In the genomic region with DNA sequence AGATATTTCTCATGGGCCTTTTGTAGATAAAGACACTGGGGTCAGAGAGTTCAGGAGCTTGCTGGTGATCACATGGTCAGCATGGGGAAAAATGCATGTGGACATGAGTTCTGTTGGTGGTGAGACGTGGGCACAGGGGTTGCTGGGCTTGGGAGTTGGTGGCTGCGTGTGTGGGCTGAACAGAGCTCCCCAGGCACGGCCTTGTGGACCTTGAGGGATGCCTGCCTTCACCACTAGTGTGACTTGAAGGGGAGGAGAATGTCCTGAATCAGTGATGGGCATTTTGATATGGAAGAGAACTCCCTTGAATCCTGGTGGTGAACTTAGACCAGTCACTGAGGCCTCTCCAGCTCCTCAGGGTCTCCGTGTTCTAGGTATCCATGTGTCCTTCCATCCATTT, we compare ENCODE assay signal across 25 cellular contexts.
DNase-seq lines count a peak whose midpoint lies in the region; ATAC-seq and TF ChIP-seq lines count a peak whose summit lies in the region.
"Had no signal": no experiment of that assay in that cellular context is flagged by ENCODE, and none has a peak within 500 bp of the region (broad histone marks: within the 10 kb centered on the region; RNA-seq: fewer than 3 reads in every experiment).

No MANE protein-coding gene starts in this region.

- H3K36me3 ChIP-seq in DOHH2 (ENCODE audit: control insufficient read depth, low read length) = peaks cover 11% of the 10 kb centered on the region
- H3K36me3 ChIP-seq: adrenal gland had no signal

- peak overlapping the region; percentile 9 for H3K27ac Mint-ChIP-seq in activated naive CD4-positive, alpha-beta T cell treated with anti-CD3 and anti-CD28 coated beads, Interleukin-2, amount 50 U/mL, for 24 hours
- peak overlapping the region; percentile 90 for H3K27ac Mint-ChIP-seq in central memory CD8-positive, alpha-beta T cell (ENCODE audit: low read depth)
- H3K27ac Mint-ChIP-seq in stimulated activated effector memory CD8-positive, alpha-beta T cell treated with anti-CD3 and anti-CD28 coated beads, Interleukin-12 subunit alpha, Interleukin-12 subunit beta, amount 100 ng/mL, for 72 hours = peak overlapping the region; percentile 91
- H3K27ac Mint-ChIP-seq: activated CD8-positive, alpha-beta memory T cell treated with anti-CD3 and anti-CD28 coated beads, Interleukin-2, amount 10 ng/mL, durations not matched to agents 7 days and 5 days; IgD-negative memory B cell had no signal

- no peak for TF ChIP-seq CTCF in DOHH2 (IDR thresholded peaks at IDR 0.05; ENCODE audit: low read depth, low read length, poor library complexity, severe bottlenecking)

- H4K20me1 ChIP-seq in DOHH2 (ENCODE audit: control insufficient read depth, insufficient read depth, low read depth, low read length) = peaks cover 10% of the 10 kb centered on the region; the same call in 1 of the 2 replicates

- H3K9me3 ChIP-seq in DOHH2 (ENCODE audit: control insufficient read depth, insufficient read depth, low read length) = no peaks in the 10 kb centered on the region
- H3K9me3 ChIP-seq: adrenal gland, heart left ventricle had no signal

- in situ Hi-C loops in ACHN (cut with HindIII; ENCODE audit: low pct_ligation_motif_present, low pct_unique_long_range_greater_than_20kb, low sequenced_read_pairs) = no loop called here

- H3K4me3 Mint-ChIP-seq in activated naive CD4-positive, alpha-beta T cell treated with anti-CD3 and anti-CD28 coated beads, Interleukin-2, amount 50 U/mL, for 24 hours = no peak overlapping the region
- H3K4me3 Mint-ChIP-seq in central memory CD8-positive, alpha-beta T cell = peak overlapping the region; percentile 97
- H3K4me3 Mint-ChIP-seq in stimulated activated effector memory CD8-positive, alpha-beta T cell treated with anti-CD3 and anti-CD28 coated beads, Interleukin-12 subunit alpha, Interleukin-12 subunit beta, amount 100 ng/mL, for 72 hours = peak overlapping the region; percentile 99
- H3K4me3 Mint-ChIP-seq: activated CD8-positive, alpha-beta memory T cell treated with anti-CD3 and anti-CD28 coated beads, Interleukin-2, amount 10 ng/mL, durations not matched to agents 7 days and 5 days; CD8-positive, alpha-beta T cell; HFFc6 had no signal

- H3K27me3 Mint-ChIP-seq in activated naive CD4-positive, alpha-beta T cell treated with anti-CD3 and anti-CD28 coated beads, Interleukin-2, amount 50 U/mL, for 24 hours = no peaks in the 10 kb centered on the region
- H3K27me3 Mint-ChIP-seq in central memory CD8-positive, alpha-beta T cell = no peaks in the 10 kb centered on the region
- H3K27me3 Mint-ChIP-seq: activated CD8-positive, alpha-beta memory T cell treated with anti-CD3 and anti-CD28 coated beads, Interleukin-2, amount 10 ng/mL, durations not matched to agents 7 days and 5 days; IgD-negative memory B cell had no signal

- peaks cover 82% of the 10 kb centered on the region for H3K4me1 ChIP-seq in DOHH2 (ENCODE audit: control insufficient read depth, low read length)
- H3K4me1 ChIP-seq: adrenal gland had no signal

- DNase-seq in activated naive CD4-positive, alpha-beta T cell treated with Interleukin-2 at 50 U/mL for 16 hours = no peak
- no peak for DNase-seq in central memory CD8-positive, alpha-beta T cell (ENCODE audit: low spot score in 2 of 2)
- DNase-seq in stimulated activated effector memory CD8-positive, alpha-beta T cell treated with anti-CD3 and anti-CD28 coated beads, Interleukin-12 subunit alpha, Interleukin-12 subunit beta, amount 100 ng/mL, for 72 hours (ENCODE audit: low spot score in 2 of 2) = no peak
- DNase-seq in kidney tubule cell (ENCODE audit: low spot score) (no peak), HEK293T (ENCODE audit: extremely low spot score) (no peak), ACHN (no peak)
- DNase-seq: activated CD8-positive, alpha-beta memory T cell treated with anti-CD3 and anti-CD28 coated beads, Interleukin-2, amount 10 ng/mL, durations not matched to agents 7 days and 5 days; adrenal gland; brain microvascular endothelial cell; CD8-positive, alpha-beta T cell; effector CD8-positive, alpha-beta T cell; foreskin fibroblast; HFFc6; left colon; NCI-H2081; NCI-H345; NCI-H82; nucleus accumbens; stimulated activated CD4-positive, alpha-beta T cell treated with anti-CD3 and anti-CD28 coated beads, Interleukin-2, amount 100 ng/mL, for 24 hours had no signal

- H3K9me2 ChIP-seq in DOHH2 (replicated peaks; ENCODE audit: control insufficient read depth, low read length) = no peaks in the 10 kb centered on the region

- POLR2A ChIA-PET in HEK293T (lab: Yijun Ruan, JAX) = no interaction called here

- no peak overlapping the region for H3K4me3 ChIP-seq in DOHH2 (ENCODE audit: low read length)
- H3K4me3 ChIP-seq: adrenal gland, heart left ventricle, skin epidermis had no signal

- H3K4me2 ChIP-seq in DOHH2 (ENCODE audit: low read length) = peak overlapping the region; percentile 59; the same call in 1 of the 2 replicates

- CTCF ChIA-PET in HEK293T (lab: Yijun Ruan, JAX) = no interaction called here

- H3K36me3 Mint-ChIP-seq in activated naive CD4-positive, alpha-beta T cell treated with anti-CD3 and anti-CD28 coated beads, Interleukin-2, amount 50 U/mL, for 24 hours = peaks cover 35% of the 10 kb centered on the region
- H3K36me3 Mint-ChIP-seq in central memory CD8-positive, alpha-beta T cell (ENCODE audit: insufficient read depth) = peaks cover 59% of the 10 kb centered on the region
- peaks cover 98% of the 10 kb centered on the region for H3K36me3 Mint-ChIP-seq in stimulated activated effector memory CD8-positive, alpha-beta T cell treated with anti-CD3 and anti-CD28 coated beads, Interleukin-12 subunit alpha, Interleukin-12 subunit beta, amount 100 ng/mL, for 72 hours

- no peak for ATAC-seq in central memory CD8-positive, alpha-beta T cell (replicated peaks; ENCODE audit: extremely low read depth, poor library complexity, severe bottlenecking)
- no peak for ATAC-seq in stimulated activated effector memory CD8-positive, alpha-beta T cell treated with anti-CD3 and anti-CD28 coated beads, Interleukin-12 subunit alpha, Interleukin-12 subunit beta, amount 100 ng/mL, for 72 hours
- ATAC-seq: activated CD4-positive, CD25-positive, alpha-beta regulatory T cell treated with anti-CD3 and anti-CD28 coated beads, Interleukin-2, amount 50 U/mL, for 24 hours; activated CD8-positive, alpha-beta memory T cell treated with anti-CD3 and anti-CD28 coated beads, Interleukin-2, amount 10 ng/mL, durations not matched to agents 7 days and 5 days; CD8-positive, alpha-beta T cell; heart left ventricle; left colon had no signal

- H3K27me3 ChIP-seq in DOHH2 (ENCODE audit: control insufficient read depth, low read length) = no peaks in the 10 kb centered on the region
- H3K27me3 ChIP-seq: adrenal gland, brain microvascular endothelial cell, heart left ventricle had no signal

- no peak overlapping the region for H3K27ac ChIP-seq in DOHH2 (ENCODE audit: low read depth, low read length)
- H3K27ac ChIP-seq: adrenal gland, brain microvascular endothelial cell, heart left ventricle, skin epidermis had no signal

- H3K9me3 Mint-ChIP-seq in activated naive CD4-positive, alpha-beta T cell treated with anti-CD3 and anti-CD28 coated beads, Interleukin-2, amount 50 U/mL, for 24 hours = peaks cover 8% of the 10 kb centered on the region
- H3K9me3 Mint-ChIP-seq in central memory CD8-positive, alpha-beta T cell = no peaks in the 10 kb centered on the region
- H3K9me3 Mint-ChIP-seq in stimulated activated effector memory CD8-positive, alpha-beta T cell treated with anti-CD3 and anti-CD28 coated beads, Interleukin-12 subunit alpha, Interleukin-12 subunit beta, amount 100 ng/mL, for 72 hours = peaks cover 7% of the 10 kb centered on the region
- H3K9me3 Mint-ChIP-seq: HFFc6 had no signal

- H3F3A ChIP-seq in DOHH2 (ENCODE audit: control insufficient read depth, insufficient read depth) = peaks cover 7% of the 10 kb centered on the region

- peaks cover 98% of the 10 kb centered on the region for H3K4me1 Mint-ChIP-seq in activated naive CD4-positive, alpha-beta T cell treated with anti-CD3 and anti-CD28 coated beads, Interleukin-2, amount 50 U/mL, for 24 hours
- peaks cover 96% of the 10 kb centered on the region for H3K4me1 Mint-ChIP-seq in central memory CD8-positive, alpha-beta T cell
- peaks cover 98% of the 10 kb centered on the region for H3K4me1 Mint-ChIP-seq in stimulated activated effector memory CD8-positive, alpha-beta T cell treated with anti-CD3 and anti-CD28 coated beads, Interleukin-12 subunit alpha, Interleukin-12 subunit beta, amount 100 ng/mL, for 72 hours

- peaks cover 99% of the 10 kb centered on the region for H3K79me2 ChIP-seq in DOHH2 (ENCODE audit: control insufficient read depth, low read length)

TF ChIP-seq in HEK293T, 16 proteins besides CTCF, POLR2A, EP300 and RAD21:
- no peak for TF ChIP-seq L3MBTL2 (conservative IDR thresholded peaks at IDR 0.05)
- TF ChIP-seq FOXA1 (IDR thresholded peaks at IDR 0.05) = no peak
TF ChIP-seq in HEK293T: peak in this region for 0.

Comparison
In these comparisons a context has a peak if more than half of its experiments do, and no peak if none do; other contexts are left out.
1. H3K27ac Mint-ChIP-seq: peak in every context shown above with its lines; median percentile 91 in stimulated activated effector memory CD8-positive, alpha-beta T cell treated with anti-CD3 and anti-CD28 coated beads, Interleukin-12 subunit alpha, Interleukin-12 subunit beta, amount 100 ng/mL, for 72 hours; 90 in central memory CD8-positive, alpha-beta T cell; 9 in activated naive CD4-positive, alpha-beta T cell treated with anti-CD3 and anti-CD28 coated beads, Interleukin-2, amount 50 U/mL, for 24 hours.